9 cellular contexts compared by ENCODE assay signal in genomic region chr9:137156567-137157375, GRCh38. TPM values are rescaled to one million over a fixed set of nuclear protein-coding genes. Genes with fewer than 3 reads are reported as not detected.
DNase-seq lines count a peak whose midpoint lies in the region; ATAC-seq and TF ChIP-seq lines count a peak whose summit lies in the region.
"Had no signal": no experiment of that assay in that cellular context is flagged by ENCODE, and none has a peak within 500 bp of the region (broad histone marks: within the 10 kb centered on the region; RNA-seq: fewer than 3 reads in every experiment).

No MANE protein-coding gene starts in this region.

- no peaks in the 10 kb centered on the region for H3K9me3 ChIP-seq in HAP-1
- H3K9me3 ChIP-seq in sigmoid colon: no peaks in the 10 kb centered on the region

- 4 to 8% methylated on average over 65 of the region's 65 CpGs for WGBS in sigmoid colon, 2 donors

- TF ChIP-seq POLR2A in sigmoid colon (IDR thresholded peaks at IDR 0.05): no peak

- intact Hi-C loops in sigmoid colon (cut with DNase I): no loop called here

- no peak for TF ChIP-seq EP300 in sigmoid colon (IDR thresholded peaks at IDR 0.05)

- H3K4me3 ChIP-seq in HAP-1: peak overlapping the region; percentile 17
- peak overlapping the region; percentile 27 for H3K4me3 ChIP-seq in fibroblast of mammary gland (ENCODE audit: control insufficient read depth, low read depth, low read length)
- H3K4me3 ChIP-seq in sigmoid colon: no peak overlapping the region

- TF ChIP-seq CTCF in fibroblast of mammary gland (conservative IDR thresholded peaks at IDR 0.05; ENCODE audit: control insufficient read depth, insufficient read depth, low read depth, low read length) (no peak), sigmoid colon (IDR thresholded peaks at IDR 0.05) (no peak)

- peak; percentile 34 for DNase-seq in A172 (ENCODE audit: low spot score)
- peak in 1 of 2 experiments; percentile 73 for DNase-seq in HAP-1 (ENCODE audit: low spot score in 2 of 2)
- peak; percentile 83 for DNase-seq in activated CD8-positive, alpha-beta memory T cell treated with anti-CD3 and anti-CD28 coated beads for 24 hours
- peak; percentile 56 for DNase-seq in fibroblast of mammary gland (ENCODE audit: low read depth)
- peak; percentile 26 to 52 for DNase-seq in stimulated activated CD4-positive, alpha-beta T cell treated with anti-CD3 and anti-CD28 coated beads, Interleukin-15, amount 100 ng/mL, for 1 hour (ENCODE audit: low read depth in 1 of 2, low spot score in 1 of 2)
- no peak for DNase-seq in sigmoid colon

- in situ Hi-C loops in HAP-1 (cut with MboI; ENCODE audit: low sequenced_read_pairs): no loop called here

- ATAC-seq in GM21526 (IDR thresholded peaks at IDR 0.05; ENCODE audit: low FRiP score, unreplicated experiment) (no peak), GM21390 (IDR thresholded peaks at IDR 0.05; ENCODE audit: unreplicated experiment) (no peak)

- H3K27ac ChIP-seq in sigmoid colon: no peak overlapping the region

- H3K4me1 ChIP-seq in HAP-1 (no peaks in the 10 kb centered on the region; the same call in 1 of the 2 replicates), sigmoid colon (peaks cover 0 to 16% (median 14%) of the 10 kb centered on the region in 4 donors)

- no peaks in the 10 kb centered on the region for H3K36me3 ChIP-seq in HAP-1 (replicated peaks)
- no peaks in the 10 kb centered on the region for H3K36me3 ChIP-seq in sigmoid colon

- H3K27me3 ChIP-seq in HAP-1 (ENCODE audit: low read depth) (peaks cover 38% of the 10 kb centered on the region), sigmoid colon (peaks cover 41 to 80% (median 67%) of the 10 kb centered on the region in 3 donors)

RNA-seq across cellular contexts. Expression of gene LRRC26, which starts 13.1 kb away (rescaled TPM):
- total RNA-seq in A172 (2014; rRNA removed; shearing (Covaris generic)): not detected in 2 replicates
- total RNA-seq in sigmoid colon: under 1 TPM in 1 of 4 donors, not detected in 3; 0.68 TPM
- 1 to 10 TPM; 1.2 to 6.3 (median 1.4) TPM for polyA plus RNA-seq in sigmoid colon

RNA-seq across cellular contexts. Expression of gene TMEM210, which starts 15.1 kb away (rescaled TPM):
- total RNA-seq in A172 (2014; rRNA removed; shearing (Covaris generic)): not detected in 2 replicates
- total RNA-seq in sigmoid colon: not detected
- polyA plus RNA-seq in sigmoid colon: under 1 TPM in 1 of 3 donors, not detected in 2; 0.12 TPM
- total RNA-seq: frontal cortex had no signal

RNA-seq across cellular contexts. Expression of gene GRIN1, which starts 17.8 kb away (rescaled TPM):
- not detected in 2 replicates for total RNA-seq in A172 (2014; rRNA removed; shearing (Covaris generic))
- 1 to 10 TPM in 1 of 4 donors, under 1 TPM in 3; 0.16 to 1.1 (median 0.38) TPM for total RNA-seq in sigmoid colon
- under 1 TPM in 1 of 3 donors, not detected in 2; 0.69 TPM for polyA plus RNA-seq in sigmoid colon

RNA-seq across cellular contexts. Expression of gene ANAPC2, which starts 31.6 kb away (rescaled TPM):
- 23.1 and 29.2 TPM in 2 replicates for total RNA-seq in A172 (2014; rRNA removed; shearing (Covaris generic))
- 10 to 100 TPM; 21.0 to 27.4 (median 24.6) TPM for total RNA-seq in sigmoid colon
- polyA plus RNA-seq in sigmoid colon: 10 to 100 TPM; 12.5 to 49.3 (median 13.2) TPM

RNA-seq across cellular contexts. Expression of gene SSNA1, which starts 31.7 kb away (rescaled TPM):
- total RNA-seq in A172 (2014; rRNA removed; shearing (Covaris generic)): 257 and 270 TPM in 2 replicates
- 100 to 1,000 TPM in 1 of 4 donors, 10 to 100 TPM in 3; 39.6 to 122 (median 76.3) TPM for total RNA-seq in sigmoid colon
- polyA plus RNA-seq in sigmoid colon: 100 to 1,000 TPM in 2 of 3 donors, 10 to 100 TPM in 1; 93.2 to 112 (median 105) TPM

Comparison
In these comparisons a context has a peak if more than half of its experiments do, and no peak if none do; other contexts are left out.
1. H3K4me3 ChIP-seq: peak in HAP-1 (single experiment) and fibroblast of mammary gland (single experiment); none in sigmoid colon (0 of 4).